Comparison of ENCODE assay signal across 7 cellular contexts in genomic region chr4:93300765-93301164, GRCh38.
DNase-seq lines count a peak whose midpoint lies in the region; ATAC-seq, FAIRE-seq and TF ChIP-seq lines count a peak whose summit lies in the region.
"Not testable (repeated sequence)": the region's sequence is repeated elsewhere in the genome, so short reads cannot be mapped to it uniquely, and the experiment has no call there.

No MANE protein-coding gene starts in this region.

- not testable (repeated sequence) for H2AFZ ChIP-seq in OCI-LY1 (ENCODE audit: low read length); mesenchymal stem cell (ENCODE audit: low read depth, low read length)
- H2AFZ ChIP-seq in GM12878 (ENCODE audit: control insufficient read depth, low read depth, low read length) (peak overlapping the region; percentile 29; the same call in 1 of the 2 replicates), keratinocyte (ENCODE audit: control insufficient read depth, low read length) (peak overlapping the region; percentile 58)

- not testable (repeated sequence) for H3K9me3 ChIP-seq in OCI-LY1 (ENCODE audit: low read length); GM12878 (replicated peaks; ENCODE audit: control insufficient read depth, insufficient read depth, low read length); keratinocyte (ENCODE audit: control insufficient read depth, low read depth, low read length); mesenchymal stem cell (ENCODE audit: control insufficient read depth, low read length); prostate gland

- H3K79me1 ChIP-seq in mesenchymal stem cell (replicated peaks; ENCODE audit: low read length, poor library complexity, severe bottlenecking): not testable (repeated sequence)

- H3K27me3 ChIP-seq in OCI-LY1 (ENCODE audit: insufficient read depth, low read length); GM12878 (replicated peaks in 1 of 2; ENCODE audit: control insufficient read depth in 2 of 2, insufficient read depth in 2 of 2, low read length in 1 of 2); keratinocyte (ENCODE audit: control insufficient read depth, extremely low read depth, insufficient read depth, low read length); mesenchymal stem cell (ENCODE audit: control insufficient read depth in 1 of 2, insufficient read depth in 1 of 2, low read length in 2 of 2); prostate gland (replicated peaks; ENCODE audit: insufficient read depth): not testable (repeated sequence)

- not testable (repeated sequence) for H3K4me3 ChIP-seq in GM12865 (ENCODE audit: low read depth, low read length); GM12878; epithelial cell of esophagus (ENCODE audit: low read length); keratinocyte (ENCODE audit: control insufficient read depth in 2 of 3, extremely low read depth in 1 of 3, insufficient read depth in 2 of 3, low read depth in 1 of 3, low read length in 3 of 3); mesenchymal stem cell (ENCODE audit: insufficient read depth in 1 of 2, low read depth in 1 of 2, low read length in 2 of 2); prostate gland
- peak overlapping the region; percentile 61 for H3K4me3 ChIP-seq in OCI-LY1 (ENCODE audit: low read depth, low read length, poor library complexity, severe bottlenecking)

- RAD21 ChIA-PET in GM12878 (lab: Charles Lee; ENCODE audit: unreplicated experiment): interaction anchor here (0.9 to 2.2 kb wide), 4 partner anchors 13 to 142 kb away, joined by 3 to 10 read pairs (median 4); no protein-coding TSS in a partner anchor

- H4K8ac ChIP-seq in mesenchymal stem cell (ENCODE audit: low read length): not testable (repeated sequence)

- H2AK5ac ChIP-seq in mesenchymal stem cell (ENCODE audit: low read length, severe bottlenecking): not testable (repeated sequence)

- H2BK12ac ChIP-seq in mesenchymal stem cell (ENCODE audit: low read length in 2 of 2): not testable (repeated sequence)

- H3K4me2 ChIP-seq in OCI-LY1 (ENCODE audit: low read length): peak overlapping the region; percentile 58
- not testable (repeated sequence) for H3K4me2 ChIP-seq in GM12878 (ENCODE audit: control insufficient read depth, insufficient read depth); mesenchymal stem cell (ENCODE audit: low read length, poor library complexity, severe bottlenecking)
- H3K4me2 ChIP-seq in keratinocyte (ENCODE audit: control insufficient read depth, extremely low read depth, insufficient read depth, low read depth, low read length): peak overlapping the region; percentile 43

- CTCF ChIA-PET in GM12878 (lab: Yijun Ruan, JAX): interaction anchor here (1.3 kb wide), 1 partner anchor 33 kb away, joined by 3 read pairs; no protein-coding TSS in a partner anchor

- not testable (repeated sequence) for H3F3A ChIP-seq in OCI-LY1 (ENCODE audit: insufficient read depth, low read length)

- not testable (repeated sequence) for H3K18ac ChIP-seq in mesenchymal stem cell (ENCODE audit: low read depth in 1 of 2, low read length in 2 of 2)

- H3K9me2 ChIP-seq in OCI-LY1 (ENCODE audit: low read depth, low read length): not testable (repeated sequence)

- not testable (repeated sequence) for H3K9me1 ChIP-seq in keratinocyte (ENCODE audit: control insufficient read depth, extremely low read depth, insufficient read depth, low read length)

- not testable (repeated sequence) for H2BK15ac ChIP-seq in mesenchymal stem cell (ENCODE audit: low read depth, poor library complexity, severe bottlenecking)

- ATAC-seq in GM12878: peak; percentile 50

- peak; percentile 7 for DNase-seq in GM12865 (ENCODE audit: low read depth)
- not testable (repeated sequence) for DNase-seq in GM12878 (ENCODE audit: low read depth, low spot score); keratinocyte (ENCODE audit: low read depth, low spot score); mesenchymal stem cell
- peak; percentile 52 for DNase-seq in epithelial cell of esophagus (ENCODE audit: low read depth)
- peak; percentile 26 for DNase-seq in prostate gland (ENCODE audit: low spot score)

- intact Hi-C loops in GM12878 (cut with micrococcal nuclease; ENCODE audit: unreplicated experiment); prostate gland (cut with DNase I): not testable (repeated sequence)

- H4K20me1 ChIP-seq in OCI-LY1 (ENCODE audit: insufficient read depth, low read length); GM12878 (ENCODE audit: control insufficient read depth, insufficient read depth); keratinocyte (ENCODE audit: control insufficient read depth, extremely low read depth, insufficient read depth, low read length): not testable (repeated sequence)

- H3K4me1 ChIP-seq in OCI-LY1 (ENCODE audit: insufficient read depth, low read length, severe bottlenecking): peaks cover 57% of the 10 kb centered on the region
- not testable (repeated sequence) for H3K4me1 ChIP-seq in GM12878 (ENCODE audit: control insufficient read depth, insufficient read depth, low read length); keratinocyte (ENCODE audit: control insufficient read depth, extremely low read depth, insufficient read depth, low read length); mesenchymal stem cell (ENCODE audit: control insufficient read depth, insufficient read depth, low read depth, low read length); prostate gland (replicated peaks)

- H3K36me3 ChIP-seq in OCI-LY1 (ENCODE audit: insufficient read depth, low read length); GM12878 (ENCODE audit: control insufficient read depth in 2 of 2, insufficient read depth in 2 of 2, low read length in 1 of 2); keratinocyte (ENCODE audit: control insufficient read depth in 2 of 2, extremely low read depth in 1 of 2, insufficient read depth in 2 of 2, low read length in 2 of 2); mesenchymal stem cell (ENCODE audit: control insufficient read depth in 1 of 2, insufficient read depth in 2 of 2, low read depth in 1 of 2, low read length in 2 of 2); prostate gland: not testable (repeated sequence)

- FAIRE-seq in GM12878 (lab: Jason Lieb, UNC); keratinocyte (lab: Jason Lieb, UNC): not testable (repeated sequence)

- TF ChIP-seq EP300 in GM12878 (IDR thresholded peaks at IDR 0.05; ENCODE audit: borderline replicate concordance in 1 of 2, control insufficient read depth in 1 of 2, low read depth in 2 of 2, low read length in 2 of 2): peak in 1 of 2 experiments; percentile 22; a peak in 1 of 4 replicates

- dilution Hi-C loops in keratinocyte (cut with MboI; ENCODE audit: extremely low pct_ligation_motif_present, low sequenced_read_pairs): not testable (repeated sequence)

- BruUV-seq in GM12878 (replicated peaks; lab: Mats Ljungman, UMichigan): not testable (repeated sequence)

- H4K91ac ChIP-seq in mesenchymal stem cell (ENCODE audit: low read length): not testable (repeated sequence)

- H2BK5ac ChIP-seq in mesenchymal stem cell (ENCODE audit: low read depth, low read length, poor library complexity, severe bottlenecking): peak overlapping the region; percentile 79

- not testable (repeated sequence) for H2BK120ac ChIP-seq in mesenchymal stem cell (ENCODE audit: low read depth, low read length)

- H3K79me2 ChIP-seq in OCI-LY1 (ENCODE audit: insufficient read depth, low read length): peaks cover 27% of the 10 kb centered on the region
- not testable (repeated sequence) for H3K79me2 ChIP-seq in GM12878 (ENCODE audit: control insufficient read depth, insufficient read depth, low read length); keratinocyte (ENCODE audit: control insufficient read depth, insufficient read depth, low read length)

- TF ChIP-seq POLR2A in GM12878 (IDR thresholded peaks at IDR 0.05; ENCODE audit: low read depth, low read length); prostate gland (IDR thresholded peaks at IDR 0.05): not testable (repeated sequence)

- H3K4ac ChIP-seq in mesenchymal stem cell (ENCODE audit: low read depth in 1 of 2, low read length in 2 of 2): not testable (repeated sequence)

- WGBS in GM12878 (ENCODE audit: insufficient coverage, insufficient replicate concordance, low lambda C conversion rate, missing lambda C conversion rate): 50% methylated on average over 4 of the region's 4 CpGs
- WGBS in mesenchymal stem cell: 85% methylated on average over 2 of the region's 4 CpGs
- WGBS in prostate gland: 15% methylated on average over 4 of the region's 4 CpGs

- peak overlapping the region; percentile 65 for H3K9ac ChIP-seq in OCI-LY1 (ENCODE audit: low read length)
- not testable (repeated sequence) for H3K9ac ChIP-seq in GM12878 (ENCODE audit: control insufficient read depth, insufficient read depth, low read length); keratinocyte (ENCODE audit: control insufficient read depth, extremely low read depth, insufficient read depth, low read length); mesenchymal stem cell (ENCODE audit: low read length)

- SMC1A ChIA-PET in GM12878 (lab: Charles Lee; ENCODE audit: uncharacterized antibody, unreplicated experiment): interaction anchor here (0.8 to 2.4 kb wide), 5 partner anchors 8 to 34 kb away, joined by 3 to 8 read pairs (median 6); no protein-coding TSS in a partner anchor

- in situ Hi-C loops in GM12878 (cut with MboI): not testable (repeated sequence)

- not testable (repeated sequence) for TF ChIP-seq CTCF in GM12865 (IDR thresholded peaks at IDR 0.05; ENCODE audit: insufficient read depth, low read depth, low read length, missing control alignments); OCI-LY1 (IDR thresholded peaks at IDR 0.05; ENCODE audit: low read length); GM12878 (IDR thresholded peaks at IDR 0.05 in 2 of 3, conservative IDR thresholded peaks at IDR 0.05 in 1 of 3; ENCODE audit: control insufficient read depth in 2 of 3, extremely low read depth in 1 of 3, insufficient read depth in 1 of 3, low read depth in 3 of 3, low read length in 3 of 3); epithelial cell of esophagus (IDR thresholded peaks at IDR 0.05; ENCODE audit: insufficient read depth, low read depth, low read length, missing control alignments); keratinocyte (optimal IDR thresholded peaks at IDR 0.05 in 1 of 3, IDR thresholded peaks at IDR 0.05 in 1 of 3, conservative IDR thresholded peaks at IDR 0.05 in 1 of 3; ENCODE audit: extremely low read depth in 1 of 3, insufficient read depth in 2 of 3, low read length in 3 of 3); prostate gland (IDR thresholded peaks at IDR 0.05)

- H3K27ac ChIP-seq in OCI-LY1 (ENCODE audit: low read depth, low read length, poor library complexity, severe bottlenecking) (peak overlapping the region; percentile 87), mesenchymal stem cell (ENCODE audit: low read length, poor library complexity, severe bottlenecking) (peak overlapping the region; percentile 96), prostate gland (peak overlapping the region in 1 of 2 donors; percentile 3)
- H3K27ac ChIP-seq in GM12878 (ENCODE audit: control insufficient read depth, insufficient read depth); keratinocyte (ENCODE audit: control insufficient read depth, insufficient read depth, low read length): not testable (repeated sequence)

- not testable (repeated sequence) for H3K14ac ChIP-seq in mesenchymal stem cell (ENCODE audit: low read length in 2 of 2)

- TF ChIP-seq RAD21 in GM12878 (IDR thresholded peaks at IDR 0.05; ENCODE audit: insufficient read depth, low read depth, low read length): not testable (repeated sequence)

- not testable (repeated sequence) for H3K23ac ChIP-seq in mesenchymal stem cell (ENCODE audit: low read length in 2 of 2)

- POLR2A ChIA-PET in GM12878 (lab: Charles Lee): interaction anchor here (1.0 kb wide), 1 partner anchor 18 kb away, joined by 3 read pairs; no protein-coding TSS in a partner anchor
